Comparison of ENCODE assay signal across 16 cellular contexts in genomic region chr9:91786132-91786896, GRCh38.
DNase-seq lines count a peak whose midpoint lies in the region; ATAC-seq and TF ChIP-seq lines count a peak whose summit lies in the region.
"Had no signal": no experiment of that assay in that cellular context is flagged by ENCODE, and none has a peak within 500 bp of the region (broad histone marks: within the 10 kb centered on the region; RNA-seq: fewer than 3 reads in every experiment).

No MANE protein-coding gene starts in this region.

- peak; percentile 31 for ATAC-seq in left colon

- H3K9ac ChIP-seq in stomach smooth muscle (ENCODE audit: low read length in 2 of 2) = no peak overlapping the region

- H3K27ac ChIP-seq in stomach smooth muscle (ENCODE audit: low read length) (peak overlapping the region; percentile 92), left ventricle myocardium inferior (replicated peaks) (no peak overlapping the region)
- H3K27ac ChIP-seq: SJCRH30 had no signal

- no peak for TF ChIP-seq CTCF in left ventricle myocardium inferior (IDR thresholded peaks at IDR 0.05; ENCODE audit: borderline replicate concordance)

- H3K9me3 ChIP-seq in stomach smooth muscle (ENCODE audit: control insufficient read depth in 2 of 2, low read length in 2 of 2) (no peaks in the 10 kb centered on the region), left ventricle myocardium inferior (replicated peaks) (peaks cover 34% of the 10 kb centered on the region)
- H3K9me3 ChIP-seq: Caco-2, SJCRH30 had no signal

- intact Hi-C loops in left colon (cut with DNase I, micrococcal nuclease) = no loop called here
- intact Hi-C loops in left ventricle myocardium inferior (cut with micrococcal nuclease) = no loop called here

- no peaks in the 10 kb centered on the region for H3K27me3 ChIP-seq in stomach smooth muscle (ENCODE audit: control insufficient read depth in 1 of 2, insufficient read depth in 2 of 2, low read length in 2 of 2)
- H3K27me3 ChIP-seq in left ventricle myocardium inferior (ENCODE audit: low read depth) = peaks cover 27% of the 10 kb centered on the region

- peaks cover 41% of the 10 kb centered on the region for H3K4me1 ChIP-seq in stomach smooth muscle (ENCODE audit: control insufficient read depth, insufficient read depth, low read length)
- no peaks in the 10 kb centered on the region for H3K4me1 ChIP-seq in left ventricle myocardium inferior
- H3K4me1 ChIP-seq: Caco-2, SJCRH30 had no signal

- H3K36me3 ChIP-seq in stomach smooth muscle (ENCODE audit: control insufficient read depth in 2 of 2, insufficient read depth in 2 of 2, low read length in 2 of 2) = no peaks in the 10 kb centered on the region
- H3K36me3 ChIP-seq in left ventricle myocardium inferior = no peaks in the 10 kb centered on the region
- H3K36me3 ChIP-seq: SJCRH30 had no signal

- DNase-seq in NCI-H1694 (lab: John Stamatoyannopoulos, UW) (peak; percentile 73), NCI-H524 treated with DMSO at 0.1 percent for 48 hours (lab: John Stamatoyannopoulos, UW) (peak; percentile 68), left colon (no peak), left ventricle myocardium inferior (no peak), NCI-H1436 treated with DMSO at 0.1 percent for 48 hours (lab: John Stamatoyannopoulos, UW) (no peak), NOMO-1 (lab: John Stamatoyannopoulos, UW; ENCODE audit: unreplicated experiment in 2 of 2) (no peak)
- DNase-seq: ACHN, AML-193, Caco-2, DMS53, H7, NCI-H2227 treated with DMSO at 0.1 percent for 48 hours, NCI-H748 treated with DMSO at 0.1 percent for 48 hours, RPMI8226, SJCRH30 had no signal

- H3K4me3 ChIP-seq in stomach smooth muscle (ENCODE audit: low read length in 2 of 2) = no peak overlapping the region
- no peak overlapping the region for H3K4me3 ChIP-seq in left ventricle myocardium inferior
- H3K4me3 ChIP-seq: SJCRH30 had no signal

Comparison
In these comparisons a context has a peak if more than half of its experiments do, and no peak if none do; other contexts are left out.
1. DNase-seq: peak in NCI-H1694 (single experiment) and NCI-H524 treated with DMSO at 0.1 percent for 48 hours (single experiment); none in left colon (0 of 2), left ventricle myocardium inferior (single experiment), NCI-H1436 treated with DMSO at 0.1 percent for 48 hours (single experiment) and NOMO-1 (0 of 2).